20 cellular contexts compared by ENCODE assay signal in genomic region chr12:103865151-103865730, GRCh38. TPM values are rescaled to one million over a fixed set of nuclear protein-coding genes. Genes with fewer than 3 reads are reported as not detected.
DNase-seq lines count a peak whose midpoint lies in the region; ATAC-seq and TF ChIP-seq lines count a peak whose summit lies in the region.
"Had no signal": no experiment of that assay in that cellular context is flagged by ENCODE, and none has a peak within 500 bp of the region (broad histone marks: within the 10 kb centered on the region; RNA-seq: fewer than 3 reads in every experiment).

No MANE protein-coding gene starts in this region.

- H3K36me3 Mint-ChIP-seq in mesothelial cell of epicardium, result no peaks in the 10 kb centered on the region
- H3K36me3 Mint-ChIP-seq in activated naive CD8-positive, alpha-beta T cell treated with anti-CD3 and anti-CD28 coated beads, Interleukin-2, amount 50 U/mL, for 24 hours (ENCODE audit: low read depth), result no peaks in the 10 kb centered on the region
- H3K36me3 Mint-ChIP-seq: CD8-positive, alpha-beta memory T cell had no signal

- DNase-seq in HCEC 1CT (peak; percentile 12), ascending aorta (ENCODE audit: low spot score in 2 of 2) (no peak), mesothelial cell of epicardium (ENCODE audit: low spot score in 2 of 2, unreplicated experiment in 2 of 2) (no peak), NCI-H2029 treated with DMSO at 0.1 percent for 48 hours (lab: John Stamatoyannopoulos, UW) (no peak), LoVo (ENCODE audit: low spot score) (no peak), pons (ENCODE audit: low spot score) (no peak)
- no peak for DNase-seq in activated naive CD8-positive, alpha-beta T cell treated with anti-CD3 and anti-CD28 coated beads, Interleukin-2, amount 50 U/mL, for 24 hours
- DNase-seq: ACHN; C1 segment of cervical spinal cord; CD8-positive, alpha-beta memory T cell; DMS79; H9; Kasumi-1; NCI-H1105 treated with DMSO at 0.1 percent for 48 hours; NCI-H1694; NCI-H510A treated with DMSO at 0.1 percent for 48 hours; NCI-H774; OCI-M1; SHP77 treated with DMSO at 0.1 percent for 48 hours; SK-N-SH had no signal

- no peaks in the 10 kb centered on the region for H3K36me3 ChIP-seq in ascending aorta

- no peak overlapping the region for H3K4me3 Mint-ChIP-seq in mesothelial cell of epicardium
- H3K4me3 Mint-ChIP-seq in activated naive CD8-positive, alpha-beta T cell treated with anti-CD3 and anti-CD28 coated beads, Interleukin-2, amount 50 U/mL, for 24 hours, result no peak overlapping the region
- H3K4me3 Mint-ChIP-seq: CD8-positive, alpha-beta memory T cell; H9 had no signal

- H3K4me1 Mint-ChIP-seq in mesothelial cell of epicardium, result peaks cover 40% of the 10 kb centered on the region
- H3K4me1 Mint-ChIP-seq in activated naive CD8-positive, alpha-beta T cell treated with anti-CD3 and anti-CD28 coated beads, Interleukin-2, amount 50 U/mL, for 24 hours, result no peaks in the 10 kb centered on the region
- H3K4me1 Mint-ChIP-seq: CD8-positive, alpha-beta memory T cell; H9 had no signal

- H3K27me3 ChIP-seq in ascending aorta, result no peaks in the 10 kb centered on the region

- peaks cover 0 to 5% of the 10 kb centered on the region in 2 donors for H3K9me3 ChIP-seq in ascending aorta
- H3K9me3 ChIP-seq: SK-N-SH had no signal

- no peak for ATAC-seq in activated naive CD8-positive, alpha-beta T cell treated with anti-CD3 and anti-CD28 coated beads, Interleukin-2, amount 50 U/mL, for 24 hours

- H3K9me3 Mint-ChIP-seq in mesothelial cell of epicardium, result peaks cover 4% of the 10 kb centered on the region
- no peaks in the 10 kb centered on the region for H3K9me3 Mint-ChIP-seq in activated naive CD8-positive, alpha-beta T cell treated with anti-CD3 and anti-CD28 coated beads, Interleukin-2, amount 50 U/mL, for 24 hours
- H3K9me3 Mint-ChIP-seq: CD8-positive, alpha-beta memory T cell; H9 had no signal

- no peaks in the 10 kb centered on the region for H3K27me3 Mint-ChIP-seq in mesothelial cell of epicardium (ENCODE audit: low read depth)
- no peaks in the 10 kb centered on the region for H3K27me3 Mint-ChIP-seq in activated naive CD8-positive, alpha-beta T cell treated with anti-CD3 and anti-CD28 coated beads, Interleukin-2, amount 50 U/mL, for 24 hours

- TF ChIP-seq CTCF in ascending aorta (IDR thresholded peaks at IDR 0.05) (no peak), mesothelial cell of epicardium (IDR thresholded peaks at IDR 0.05; ENCODE audit: unreplicated experiment) (no peak)

- peak overlapping the region; percentile 30 for H3K27ac Mint-ChIP-seq in mesothelial cell of epicardium
- H3K27ac Mint-ChIP-seq in activated naive CD8-positive, alpha-beta T cell treated with anti-CD3 and anti-CD28 coated beads, Interleukin-2, amount 50 U/mL, for 24 hours, result no peak overlapping the region
- H3K27ac Mint-ChIP-seq: CD8-positive, alpha-beta memory T cell; H9 had no signal

- H3K4me1 ChIP-seq in ascending aorta, result peaks cover 0 to 17% of the 10 kb centered on the region in 2 donors

- peak overlapping the region; percentile 67 to 92 for H3K27ac ChIP-seq in ascending aorta

- no peak overlapping the region for H3K4me3 ChIP-seq in ascending aorta

- intact Hi-C loops in ascending aorta (cut with DNase I), result loop anchor here (5.0 kb wide), 1 partner anchor 58 kb away; no protein-coding TSS in a partner anchor

RNA-seq across cellular contexts. Expression of gene NT5DC3, which starts 24.2 kb away (rescaled TPM):
- 6.6 TPM for total RNA-seq in ascending aorta
- total RNA-seq in mesothelial cell of epicardium, result 7.7 to 9.1 TPM (median 8.7 TPM) in 3 replicates
